ENCODE assay signal across 1 cellular context in the genomic region with DNA sequence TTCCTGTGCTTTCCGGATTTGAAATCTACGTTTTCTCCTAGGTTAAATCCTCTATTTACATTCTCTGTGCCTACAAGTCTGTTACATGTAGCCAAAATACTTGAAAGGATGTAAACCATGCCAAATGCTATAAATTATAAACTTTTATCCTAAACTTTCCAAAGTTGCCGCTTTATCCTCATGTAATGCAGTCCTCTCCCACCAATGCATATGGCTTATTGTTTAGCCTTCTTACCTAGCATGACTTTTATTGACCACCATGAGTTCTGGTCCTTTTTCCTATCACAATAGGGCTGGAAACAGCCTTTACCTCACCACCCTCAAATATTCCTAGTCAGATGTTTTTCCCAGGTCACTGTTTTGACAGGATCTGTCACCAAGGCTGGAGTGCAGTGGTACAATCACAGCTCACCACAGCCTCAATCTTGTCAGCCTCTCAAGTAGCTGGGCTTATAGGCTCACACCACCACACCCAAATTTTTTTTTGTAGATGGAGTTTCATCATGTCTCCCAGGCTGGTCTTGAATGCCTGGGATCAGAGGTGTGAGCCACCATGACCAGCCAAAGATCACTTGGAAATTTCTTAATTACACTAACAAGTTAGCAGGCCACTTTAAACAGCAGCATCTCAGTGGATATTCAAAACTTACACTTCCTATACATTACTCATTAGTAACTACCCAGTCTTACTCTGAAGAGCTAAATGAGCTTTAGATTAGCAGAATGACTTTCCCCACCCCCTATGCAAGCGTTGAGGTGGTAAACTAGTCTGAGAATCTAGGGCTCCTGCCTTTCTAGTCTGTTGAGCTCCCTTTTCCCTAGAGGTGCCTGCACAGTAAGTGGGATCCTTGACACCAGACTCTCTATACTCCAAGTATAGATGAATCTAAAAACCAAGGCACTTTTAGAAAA.
TF ChIP-seq lines count a peak whose summit lies in the region.

No MANE protein-coding gene starts in this region.

TF ChIP-seq in WTC11, 78 proteins besides CTCF, POLR2A, EP300 and RAD21 (continued from another document):
- TF ChIP-seq AR (CRISPR knock-in tag; IDR thresholded peaks at IDR 0.05), result peak; percentile 63; the same call in 1 of the 2 replicates
- TF ChIP-seq ZNF219 (CRISPR knock-in tag; IDR thresholded peaks at IDR 0.05; ENCODE audit: borderline replicate concordance), result no peak
- TF ChIP-seq SOX15 (CRISPR knock-in tag; IDR thresholded peaks at IDR 0.05), result no peak
- TF ChIP-seq PRRX2 (CRISPR knock-in tag; IDR thresholded peaks at IDR 0.05), result peak; percentile 83
- TF ChIP-seq ZNF317 (CRISPR knock-in tag; IDR thresholded peaks at IDR 0.05; ENCODE audit: borderline replicate concordance, low read depth), result no peak
- TF ChIP-seq ZNF671 (CRISPR knock-in tag; IDR thresholded peaks at IDR 0.05), result 0 out of 2 replicates have a peak, but pooled peaks have one; percentile 6
- TF ChIP-seq MLX (CRISPR knock-in tag; IDR thresholded peaks at IDR 0.05), result no peak
- no peak for TF ChIP-seq ZNF396 (CRISPR knock-in tag; IDR thresholded peaks at IDR 0.05; ENCODE audit: borderline replicate concordance)
- no peak for TF ChIP-seq FOXK1 (CRISPR knock-in tag; IDR thresholded peaks at IDR 0.05)
- TF ChIP-seq ZNF232 (CRISPR knock-in tag; IDR thresholded peaks at IDR 0.05), result 0 out of 2 replicates have a peak, but pooled peaks have one; percentile 26
- peak; percentile 33; the same call in 1 of the 2 replicates for TF ChIP-seq ZNF425 (CRISPR knock-in tag; conservative IDR thresholded peaks at IDR 0.05)
- TF ChIP-seq IRF2 (CRISPR knock-in tag; IDR thresholded peaks at IDR 0.05; ENCODE audit: borderline replicate concordance, low read depth), result no peak
- TF ChIP-seq EMX1 (CRISPR knock-in tag; IDR thresholded peaks at IDR 0.05), result peak; percentile 91
- TF ChIP-seq ZNF416 (CRISPR knock-in tag; IDR thresholded peaks at IDR 0.05), result peak; percentile 49; the same call in 1 of the 2 replicates
TF ChIP-seq in WTC11: peak in this region for 9.
